ENCODE assay signal across 1 cellular context in genomic region chr3:155282416-155283091, GRCh38.
A peak's percentile ranks its signal among the peaks of the same experiment; 100 is the strongest.
TF ChIP-seq lines count a peak whose summit lies in the region.

No MANE protein-coding gene starts in this region.

TF ChIP-seq in K562, 482 proteins besides CTCF, POLR2A, EP300 and RAD21 (continued from another document and continues in another):
- TF ChIP-seq ZNF407 (IDR thresholded peaks at IDR 0.05; ENCODE audit: low read depth) (no peak), HMGXB4 (CRISPR knock-in tag; IDR thresholded peaks at IDR 0.05) (no peak), MYC (IDR thresholded peaks at IDR 0.05; ENCODE audit: low read depth, low read length) (no peak), MYC (CRISPR knock-in tag; IDR thresholded peaks at IDR 0.05; ENCODE audit: borderline replicate concordance, low read depth) (no peak), CC2D1A (IDR thresholded peaks at IDR 0.05) (peak; percentile 89; the same call in 1 of the 2 replicates), ARID4B (CRISPR knock-in tag; IDR thresholded peaks at IDR 0.05) (no peak), MIER1 (IDR thresholded peaks at IDR 0.05; ENCODE audit: low read depth) (no peak), TRIM25 (IDR thresholded peaks at IDR 0.05; ENCODE audit: borderline replicate concordance) (no peak), ARID1B (IDR thresholded peaks at IDR 0.05) (peak; percentile 96), RBM39 (optimal IDR thresholded peaks at IDR 0.05; ENCODE audit: low read depth, low read length) (no peak), HIVEP1 (CRISPR knock-in tag; IDR thresholded peaks at IDR 0.05) (no peak), TCF3 (CRISPR knock-in tag; IDR thresholded peaks at IDR 0.05) (peak; percentile 97), NFYB (IDR thresholded peaks at IDR 0.05; ENCODE audit: extremely low read depth, insufficient read length) (no peak), CHD1 (IDR thresholded peaks at IDR 0.05; ENCODE audit: low read length) (no peak), ZNF512 (tag; IDR thresholded peaks at IDR 0.05) (no peak), RBM25 (IDR thresholded peaks at IDR 0.05; ENCODE audit: low read depth, low read length, severe bottlenecking) (no peak), STAT5A (IDR thresholded peaks at IDR 0.05; ENCODE audit: borderline replicate concordance, low read length) (peak; percentile 73), RBM14 (IDR thresholded peaks at IDR 0.05; ENCODE audit: borderline replicate concordance, insufficient read depth, low read depth, low read length) (no peak), EGR1 (conservative IDR thresholded peaks at IDR 0.05) (peak; percentile 54), ZC3H11A (IDR thresholded peaks at IDR 0.05; ENCODE audit: low read depth, low read length) (no peak), CHD7 (IDR thresholded peaks at IDR 0.05; ENCODE audit: low read depth, low read length) (no peak)
